Comparison of ENCODE assay signal across 1 cellular context in the genomic region with DNA sequence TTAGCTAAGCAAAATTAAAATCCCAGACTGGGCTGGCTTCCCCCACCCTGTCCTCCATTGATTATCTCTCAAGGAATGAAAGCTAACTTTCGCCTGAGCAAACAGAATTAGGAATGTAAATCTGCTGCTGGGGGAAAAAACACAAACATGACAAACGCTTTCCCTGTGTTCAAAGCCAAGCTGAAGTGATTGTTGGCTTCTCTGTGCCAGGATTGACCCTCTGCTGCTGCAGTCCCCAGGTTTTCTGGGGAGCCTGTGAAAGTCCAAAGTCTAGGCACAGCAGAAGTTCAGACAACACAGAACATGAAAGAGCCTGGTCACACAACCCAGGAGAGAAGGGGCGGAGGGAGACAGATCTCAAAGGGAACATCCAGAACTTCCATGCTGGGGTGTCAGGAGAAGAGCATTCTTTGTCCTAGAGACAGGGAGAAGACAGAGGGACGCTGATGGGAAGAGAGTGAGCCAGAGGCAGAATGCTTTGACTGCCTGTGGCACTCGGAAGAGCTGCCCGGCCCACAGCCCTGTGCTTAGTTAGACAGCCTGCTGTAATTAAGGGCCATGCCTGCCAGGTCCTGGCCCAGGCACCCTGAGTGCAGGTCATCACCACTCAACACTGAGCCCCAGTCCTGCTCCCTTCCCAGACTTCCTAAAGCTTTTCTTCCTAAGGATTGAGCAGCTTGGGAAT.
TF ChIP-seq lines count a peak whose summit lies in the region.

No MANE protein-coding gene starts in this region.

TF ChIP-seq in liver, 16 proteins besides CTCF, POLR2A, EP300 and RAD21 (continued from another document):
- TF ChIP-seq, protein P1, sequence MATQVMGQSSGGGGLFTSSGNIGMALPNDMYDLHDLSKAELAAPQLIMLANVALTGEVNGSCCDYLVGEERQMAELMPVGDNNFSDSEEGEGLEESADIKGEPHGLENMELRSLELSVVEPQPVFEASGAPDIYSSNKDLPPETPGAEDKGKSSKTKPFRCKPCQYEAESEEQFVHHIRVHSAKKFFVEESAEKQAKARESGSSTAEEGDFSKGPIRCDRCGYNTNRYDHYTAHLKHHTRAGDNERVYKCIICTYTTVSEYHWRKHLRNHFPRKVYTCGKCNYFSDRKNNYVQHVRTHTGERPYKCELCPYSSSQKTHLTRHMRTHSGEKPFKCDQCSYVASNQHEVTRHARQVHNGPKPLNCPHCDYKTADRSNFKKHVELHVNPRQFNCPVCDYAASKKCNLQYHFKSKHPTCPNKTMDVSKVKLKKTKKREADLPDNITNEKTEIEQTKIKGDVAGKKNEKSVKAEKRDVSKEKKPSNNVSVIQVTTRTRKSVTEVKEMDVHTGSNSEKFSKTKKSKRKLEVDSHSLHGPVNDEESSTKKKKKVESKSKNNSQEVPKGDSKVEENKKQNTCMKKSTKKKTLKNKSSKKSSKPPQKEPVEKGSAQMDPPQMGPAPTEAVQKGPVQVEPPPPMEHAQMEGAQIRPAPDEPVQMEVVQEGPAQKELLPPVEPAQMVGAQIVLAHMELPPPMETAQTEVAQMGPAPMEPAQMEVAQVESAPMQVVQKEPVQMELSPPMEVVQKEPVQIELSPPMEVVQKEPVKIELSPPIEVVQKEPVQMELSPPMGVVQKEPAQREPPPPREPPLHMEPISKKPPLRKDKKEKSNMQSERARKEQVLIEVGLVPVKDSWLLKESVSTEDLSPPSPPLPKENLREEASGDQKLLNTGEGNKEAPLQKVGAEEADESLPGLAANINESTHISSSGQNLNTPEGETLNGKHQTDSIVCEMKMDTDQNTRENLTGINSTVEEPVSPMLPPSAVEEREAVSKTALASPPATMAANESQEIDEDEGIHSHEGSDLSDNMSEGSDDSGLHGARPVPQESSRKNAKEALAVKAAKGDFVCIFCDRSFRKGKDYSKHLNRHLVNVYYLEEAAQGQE (IDR thresholded peaks at IDR 0.05): no peak
